12 cellular contexts compared by ENCODE assay signal in the genomic region with DNA sequence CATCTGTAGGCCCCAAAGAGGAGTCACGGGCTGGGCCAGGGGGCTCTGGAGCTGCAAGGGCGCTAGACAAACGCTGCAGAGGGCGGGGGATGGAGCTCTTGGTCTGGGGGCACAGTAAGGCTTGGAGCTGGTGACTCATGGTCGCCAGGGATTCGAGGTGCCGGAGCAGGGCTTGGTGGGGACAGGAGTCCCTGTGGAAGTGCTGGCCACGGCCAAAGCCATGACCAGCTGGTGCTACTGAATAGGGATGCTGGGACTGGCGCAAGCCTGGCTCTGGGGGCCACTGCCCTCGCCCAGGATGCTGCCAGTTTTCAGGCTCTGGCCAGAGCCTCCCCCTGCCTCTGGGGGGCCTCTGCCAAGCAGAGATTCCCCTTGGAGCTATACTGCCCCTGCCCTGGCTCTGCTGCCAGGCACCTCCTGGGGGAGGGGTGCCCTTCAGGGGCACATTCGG. TPM values are rescaled to one million over a fixed set of nuclear protein-coding genes. Genes with fewer than 3 reads are reported as not detected.
DNase-seq lines count a peak whose midpoint lies in the region; ATAC-seq, FAIRE-seq and TF ChIP-seq lines count a peak whose summit lies in the region.
"Had no signal": no experiment of that assay in that cellular context is flagged by ENCODE, and none has a peak within 500 bp of the region (broad histone marks: within the 10 kb centered on the region; RNA-seq: fewer than 3 reads in every experiment).

No MANE protein-coding gene starts in this region.

- no peaks in the 10 kb centered on the region for H3K9me3 Mint-ChIP-seq in chondrocyte (ENCODE audit: low read depth)
- no peaks in the 10 kb centered on the region for H3K9me3 Mint-ChIP-seq in immature natural killer cell
- H3K9me3 Mint-ChIP-seq: CD4-positive, alpha-beta T cell had no signal

- no peak overlapping the region for H3K4ac ChIP-seq in mesenchymal stem cell (ENCODE audit: low read depth in 1 of 2, low read length in 2 of 2)

- 80% methylated on average over 4 of the region's 11 CpGs for WGBS in right lobe of liver (ENCODE audit: insufficient coverage, low coverage, low lambda C conversion rate, missing lambda C conversion rate)
- 55% methylated on average over 4 of the region's 11 CpGs for WGBS in HepG2 (ENCODE audit: low lambda C conversion rate)
- 80% methylated on average over 10 of the region's 11 CpGs for WGBS in mesenchymal stem cell

- no peak overlapping the region for H4K91ac ChIP-seq in mesenchymal stem cell (ENCODE audit: low read length)

- no peak overlapping the region for H2BK15ac ChIP-seq in mesenchymal stem cell (ENCODE audit: low read depth, poor library complexity, severe bottlenecking)

- H2AFZ ChIP-seq in HepG2 (ENCODE audit: low read length), result no peak overlapping the region
- no peak overlapping the region for H2AFZ ChIP-seq in mesenchymal stem cell (ENCODE audit: low read depth, low read length)

- H3K27ac ChIP-seq in right lobe of liver, result no peak overlapping the region
- no peak overlapping the region for H3K27ac ChIP-seq in HepG2 (ENCODE audit: extremely low read length, insufficient read depth, low read length)
- H3K27ac ChIP-seq in mesenchymal stem cell (ENCODE audit: low read length, poor library complexity, severe bottlenecking), result no peak overlapping the region

- H3K27ac Mint-ChIP-seq in chondrocyte (ENCODE audit: unreplicated experiment) (no peak overlapping the region), immature natural killer cell (no peak overlapping the region)
- H3K27ac Mint-ChIP-seq: CD4-positive, alpha-beta T cell had no signal

- no peak overlapping the region for H3K23ac ChIP-seq in mesenchymal stem cell (ENCODE audit: low read length in 2 of 2)

- peak overlapping the region in 1 of 2 experiments; percentile 23 for H2BK12ac ChIP-seq in mesenchymal stem cell (ENCODE audit: low read length in 2 of 2)

- peaks cover 13% of the 10 kb centered on the region for H3K4me1 Mint-ChIP-seq in chondrocyte (ENCODE audit: low read depth)
- peaks cover 10 to 17% of the 10 kb centered on the region in 2 donors for H3K4me1 Mint-ChIP-seq in immature natural killer cell

- no peak overlapping the region for H2AK5ac ChIP-seq in mesenchymal stem cell (ENCODE audit: low read length, severe bottlenecking)

- H4K20me1 ChIP-seq in HepG2 (ENCODE audit: insufficient read depth, low read length), result no peaks in the 10 kb centered on the region

- H3K36me3 ChIP-seq in right lobe of liver (no peaks in the 10 kb centered on the region), HepG2 (replicated peaks in 1 of 2; ENCODE audit: control insufficient read depth in 1 of 2, insufficient read depth in 2 of 2, low read length in 2 of 2) (no peaks in the 10 kb centered on the region), mesenchymal stem cell (ENCODE audit: control insufficient read depth in 1 of 2, insufficient read depth in 2 of 2, low read depth in 1 of 2, low read length in 2 of 2) (peaks cover 6 to 14% of the 10 kb centered on the region in 2 experiments)
- H3K36me3 ChIP-seq: HAP-1 had no signal

- no peak for TF ChIP-seq CTCF in right lobe of liver (IDR thresholded peaks at IDR 0.05)
- no peak for TF ChIP-seq CTCF in HepG2 (CRISPR knock-in tag; IDR thresholded peaks at IDR 0.05)
- no peak for TF ChIP-seq CTCF in chondrocyte (IDR thresholded peaks at IDR 0.05)

- H3K4me3 Mint-ChIP-seq in chondrocyte (ENCODE audit: unreplicated experiment), result no peak overlapping the region
- H3K4me3 Mint-ChIP-seq in immature natural killer cell, result peak overlapping the region in 1 of 5 donors; percentile 27

- intact Hi-C loops in right lobe of liver (cut with DNase I) (loop anchor here (2.0 to 5.0 kb wide), 2 partner anchors 128 to 130 kb away; no protein-coding TSS in a partner anchor), HepG2 (cut with micrococcal nuclease; ENCODE audit: unreplicated experiment) (no loop called here)

- CTCF ChIA-PET in HepG2 (lab: Yijun Ruan, JAX; ENCODE audit: low intra/inter-chr PET ratio, low total read pairs), result no interaction called here

- POLR2A ChIA-PET in HepG2 (lab: Yijun Ruan, JAX), result no interaction called here

- H3K4me3 ChIP-seq in right lobe of liver, result no peak overlapping the region
- no peak overlapping the region for H3K4me3 ChIP-seq in HepG2 (replicated peaks in 1 of 3; ENCODE audit: insufficient read depth in 1 of 3, low read depth in 2 of 3, low read length in 3 of 3)
- no peak overlapping the region for H3K4me3 ChIP-seq in mesenchymal stem cell (ENCODE audit: insufficient read depth in 1 of 2, low read depth in 1 of 2, low read length in 2 of 2)
- H3K4me3 ChIP-seq: HAP-1 had no signal

- no peak overlapping the region for H3K18ac ChIP-seq in mesenchymal stem cell (ENCODE audit: low read depth in 1 of 2, low read length in 2 of 2)

- no peaks in the 10 kb centered on the region for H3K27me3 Mint-ChIP-seq in chondrocyte (ENCODE audit: low read depth)
- peaks cover 5 to 12% (median 9%) of the 10 kb centered on the region in 3 donors for H3K27me3 Mint-ChIP-seq in immature natural killer cell (ENCODE audit: low read depth in 3 of 3)
- H3K27me3 Mint-ChIP-seq: CD4-positive, alpha-beta T cell had no signal

- no TSS peak for BruUV-seq in HepG2 (replicated peaks; lab: Mats Ljungman, UMichigan)

- H3K4me2 ChIP-seq in HepG2 (ENCODE audit: low read depth, low read length) (no peak overlapping the region), mesenchymal stem cell (ENCODE audit: low read length, poor library complexity, severe bottlenecking) (no peak overlapping the region)

- H3K79me1 ChIP-seq in mesenchymal stem cell (replicated peaks; ENCODE audit: low read length, poor library complexity, severe bottlenecking), result peaks cover 6% of the 10 kb centered on the region

- H3K27me3 ChIP-seq in right lobe of liver, result no peaks in the 10 kb centered on the region
- H3K27me3 ChIP-seq in HepG2 (ENCODE audit: control insufficient read depth in 1 of 2, insufficient read depth in 2 of 2, low read length in 2 of 2), result peaks cover 3 to 19% of the 10 kb centered on the region in 2 experiments; a peak in 2 of 5 replicates
- H3K27me3 ChIP-seq in mesenchymal stem cell (ENCODE audit: control insufficient read depth in 1 of 2, insufficient read depth in 1 of 2, low read length in 2 of 2), result no peaks in the 10 kb centered on the region

- FAIRE-seq in HepG2 (lab: Jason Lieb, UNC), result no peak

- no peaks in the 10 kb centered on the region for H3K79me2 ChIP-seq in HepG2 (ENCODE audit: insufficient read depth, low read length)

- H3K4me1 ChIP-seq in right lobe of liver (no peaks in the 10 kb centered on the region), HepG2 (ENCODE audit: insufficient read depth, low read length) (peaks cover 22% of the 10 kb centered on the region), mesenchymal stem cell (ENCODE audit: control insufficient read depth, insufficient read depth, low read depth, low read length) (peaks cover 8% of the 10 kb centered on the region)

- no peak for ATAC-seq in right lobe of liver
- no peak for ATAC-seq in HepG2
- no peak for ATAC-seq in HG03520 (IDR thresholded peaks at IDR 0.05; ENCODE audit: unreplicated experiment)
- ATAC-seq: PC-3 had no signal

- no peak overlapping the region for H2BK120ac ChIP-seq in mesenchymal stem cell (ENCODE audit: low read depth, low read length)

- in situ Hi-C loops in HepG2 (cut with HindIII; ENCODE audit: extremely low pct_ligation_motif_present, low pct_unique_long_range_greater_than_20kb), result no loop called here

- no peaks in the 10 kb centered on the region for H3K36me3 Mint-ChIP-seq in chondrocyte (ENCODE audit: low read depth)
- H3K36me3 Mint-ChIP-seq in immature natural killer cell, result no peaks in the 10 kb centered on the region

- H2BK5ac ChIP-seq in mesenchymal stem cell (ENCODE audit: low read depth, low read length, poor library complexity, severe bottlenecking), result no peak overlapping the region

- no peak overlapping the region for H3K14ac ChIP-seq in mesenchymal stem cell (ENCODE audit: low read length in 2 of 2)

- no peak overlapping the region for H4K8ac ChIP-seq in mesenchymal stem cell (ENCODE audit: low read length)

- TF ChIP-seq RAD21 in HepG2 (CRISPR knock-in tag; IDR thresholded peaks at IDR 0.05), result no peak

- DNase-seq in right lobe of liver, result peak; percentile 19 to 49 (median 43)
- no peak for DNase-seq in HepG2 (ENCODE audit: low spot score)
- DNase-seq in chondrocyte (ENCODE audit: low spot score), result peak; percentile 72
- DNase-seq in mesenchymal stem cell, result no peak
- no peak for DNase-seq in NCI-H2171 treated with DMSO at 0.1 percent for 48 hours (lab: John Stamatoyannopoulos, UW)
- DNase-seq in immature natural killer cell, result no peak
- DNase-seq: Calu3; CD4-positive, alpha-beta T cell; NCI-H146; PC-3 had no signal

- H3K9me3 ChIP-seq in right lobe of liver, result no peaks in the 10 kb centered on the region
- H3K9me3 ChIP-seq in HepG2 (ENCODE audit: low read length), result no peaks in the 10 kb centered on the region
- H3K9me3 ChIP-seq in mesenchymal stem cell (ENCODE audit: control insufficient read depth, low read length), result no peaks in the 10 kb centered on the region
- H3K9me3 ChIP-seq: HAP-1 had no signal

- TF ChIP-seq EP300 in HepG2 (IDR thresholded peaks at IDR 0.05; ENCODE audit: low read depth in 2 of 2, low read length in 2 of 2), result no peak
- TF ChIP-seq EP300 in HepG2 (CRISPR knock-in tag; IDR thresholded peaks at IDR 0.05; ENCODE audit: borderline replicate concordance), result no peak

- TF ChIP-seq POLR2A in right lobe of liver (IDR thresholded peaks at IDR 0.05), result no peak
- TF ChIP-seq POLR2A in HepG2 (IDR thresholded peaks at IDR 0.05; ENCODE audit: insufficient read depth in 1 of 2, low read depth in 2 of 2, low read length in 2 of 2), result no peak

- no peak overlapping the region for H3K9ac ChIP-seq in HepG2 (ENCODE audit: insufficient read depth, low read depth, low read length)
- H3K9ac ChIP-seq in mesenchymal stem cell (ENCODE audit: low read length), result peak overlapping the region; percentile 74

RNA-seq across cellular contexts. Expression of gene SPOCD1, which starts 25.2 kb away (rescaled TPM):
- total RNA-seq in right lobe of liver (under 1 TPM in 4 of 6 experiments, not detected in 2; 0.15 to 0.74 (median 0.36) TPM), HepG2 (2016; rRNA removed; fragmentation: Illumina TruSeq; extraction: Trizol) (0.08 and 0.24 TPM in 2 replicates), chondrocyte (0.46 to 7.3 TPM (median 5.2 TPM) in 3 replicates)
- total RNA-seq in HepG2 (2016; cell fraction: cytosol; rRNA removed; fragmentation: Illumina TruSeq; extraction: Trizol; ENCODE audit: low read depth), result not detected in 2 replicates
- 0.12 and 0.15 TPM in 2 replicates for total RNA-seq in HepG2 (2016; cell fraction: insoluble cytoplasmic fraction; rRNA removed; fragmentation: Illumina TruSeq; extraction: Trizol)
- total RNA-seq in HepG2 (2016; cell fraction: membrane; rRNA removed; fragmentation: Illumina TruSeq; extraction: Trizol), result 0.09 and 0.17 TPM in 2 replicates
- total RNA-seq in HepG2 (2016; cell fraction: nucleus; rRNA removed; fragmentation: Illumina TruSeq; extraction: Trizol), result 0.09 TPM in 1 of 2 replicates, not detected in the other
- polyA plus RNA-seq in HepG2 (2011; rRNA removed) (0.26 and 0.29 TPM in 2 replicates), immature natural killer cell (1 to 10 TPM in 1 of 3 donors, under 1 TPM in 2; 0.24 to 2.5 (median 0.46) TPM)
- 0.09 and 0.24 TPM in 2 replicates for polyA plus RNA-seq in HepG2 (2011; cell fraction: cytosol; rRNA removed)
- polyA plus RNA-seq in HepG2 (2011; cell fraction: nucleus; rRNA removed), result 0.57 and 0.74 TPM in 2 replicates
- 0.07 and 0.09 TPM in 2 replicates for polyA plus RNA-seq in HepG2 (2012)
- polyA plus RNA-seq in HepG2 (2016; cell fraction: cytosol; fragmentation: Illumina TruSeq; extraction: Trizol; ENCODE audit: low read depth), result not detected in 2 replicates
- 0.24 TPM in 1 of 2 replicates, not detected in the other for polyA plus RNA-seq in HepG2 (2016; cell fraction: insoluble cytoplasmic fraction; fragmentation: Illumina TruSeq; extraction: Trizol; ENCODE audit: low read depth)
- polyA plus RNA-seq in HepG2 (2016; cell fraction: membrane; fragmentation: Illumina TruSeq; extraction: Trizol; ENCODE audit: low read depth), result 0.12 TPM in 1 of 2 replicates, not detected in the other
- 0.65 and 1.1 TPM in 2 replicates for polyA plus RNA-seq in HepG2 (2016; cell fraction: nucleus; fragmentation: Illumina TruSeq; extraction: Trizol; ENCODE audit: insufficient read depth, low read depth)
- 1.4 and 1.6 TPM in 2 replicates for polyA minus RNA-seq in HepG2 (2011; rRNA and poly(A)+ RNA removed; ENCODE audit: low replicate concordance)
- not detected in 2 replicates for polyA minus RNA-seq in HepG2 (2011; cell fraction: cytosol; rRNA and poly(A)+ RNA removed)
- not detected in 2 replicates for polyA minus RNA-seq in HepG2 (2011; cell fraction: nucleus; rRNA and poly(A)+ RNA removed)
- polyA plus RNA-seq in mesenchymal stem cell (2013, experiment 1 of 2), result 20.4 TPM
- polyA plus RNA-seq in mesenchymal stem cell (2013, experiment 2 of 2), result 20.7 TPM

RNA-seq across cellular contexts. Expression of gene ADGRB2, which starts 26.5 kb away (rescaled TPM):
- total RNA-seq in right lobe of liver (under 1 TPM in 2 of 6 experiments, not detected in 4; 0.06 TPM), HepG2 (2016; rRNA removed; fragmentation: Illumina TruSeq; extraction: Trizol) (0.09 TPM in 1 of 2 replicates, not detected in the other), chondrocyte (11.9 to 20.4 TPM (median 12.2 TPM) in 3 replicates)
- not detected in 2 replicates for total RNA-seq in HepG2 (2016; cell fraction: cytosol; rRNA removed; fragmentation: Illumina TruSeq; extraction: Trizol; ENCODE audit: low read depth)
- 0.04 TPM in 1 of 2 replicates, not detected in the other for total RNA-seq in HepG2 (2016; cell fraction: insoluble cytoplasmic fraction; rRNA removed; fragmentation: Illumina TruSeq; extraction: Trizol)
- not detected in 2 replicates for total RNA-seq in HepG2 (2016; cell fraction: membrane; rRNA removed; fragmentation: Illumina TruSeq; extraction: Trizol)
- 0.09 TPM in 1 of 2 replicates, not detected in the other for total RNA-seq in HepG2 (2016; cell fraction: nucleus; rRNA removed; fragmentation: Illumina TruSeq; extraction: Trizol)
- polyA plus RNA-seq in HepG2 (2011; rRNA removed) (0.03 TPM in 1 of 2 replicates, not detected in the other), immature natural killer cell (1 to 10 TPM in 1 of 3 donors, under 1 TPM in 1, not detected in 1; 0.36 to 2.1 TPM)
- polyA plus RNA-seq in HepG2 (2011; cell fraction: cytosol; rRNA removed), result 0.04 TPM in 1 of 2 replicates, not detected in the other
- 0.14 and 0.31 TPM in 2 replicates for polyA plus RNA-seq in HepG2 (2011; cell fraction: nucleus; rRNA removed)
- 0.07 TPM in 1 of 2 replicates, not detected in the other for polyA plus RNA-seq in HepG2 (2012)
- not detected in 2 replicates for polyA plus RNA-seq in HepG2 (2016; cell fraction: cytosol; fragmentation: Illumina TruSeq; extraction: Trizol; ENCODE audit: low read depth)
- not detected in 2 replicates for polyA plus RNA-seq in HepG2 (2016; cell fraction: insoluble cytoplasmic fraction; fragmentation: Illumina TruSeq; extraction: Trizol; ENCODE audit: low read depth)
- not detected in 2 replicates for polyA plus RNA-seq in HepG2 (2016; cell fraction: membrane; fragmentation: Illumina TruSeq; extraction: Trizol; ENCODE audit: low read depth)
- 0.29 TPM in 1 of 2 replicates, not detected in the other for polyA plus RNA-seq in HepG2 (2016; cell fraction: nucleus; fragmentation: Illumina TruSeq; extraction: Trizol; ENCODE audit: insufficient read depth, low read depth)
- 2.1 TPM in 1 of 2 replicates, not detected in the other for polyA minus RNA-seq in HepG2 (2011; rRNA and poly(A)+ RNA removed; ENCODE audit: low replicate concordance)
- polyA minus RNA-seq in HepG2 (2011; cell fraction: cytosol; rRNA and poly(A)+ RNA removed), result not detected in 2 replicates
- not detected in 2 replicates for polyA minus RNA-seq in HepG2 (2011; cell fraction: nucleus; rRNA and poly(A)+ RNA removed)
- 6.1 TPM for polyA plus RNA-seq in mesenchymal stem cell (2013, experiment 1 of 2)
- 5.3 TPM for polyA plus RNA-seq in mesenchymal stem cell (2013, experiment 2 of 2)

Comparison
In these comparisons a context has a peak if more than half of its experiments do, and no peak if none do; other contexts are left out.
1. DNase-seq: peak in right lobe of liver (3 of 3) and chondrocyte (single experiment); none in HepG2 (single experiment), mesenchymal stem cell (single experiment), NCI-H2171 treated with DMSO at 0.1 percent for 48 hours (single experiment) and immature natural killer cell (0 of 3).
2. RNA of gene ADGRB2, which starts 26.5 kb away (total RNA-seq): 11.9 to 20.4 TPM in chondrocyte; 0.04 to 0.09 TPM in HepG2 and 0.06 TPM in right lobe of liver; every median in the first group is over 10 times any median in the second.